17 cellular contexts compared by ENCODE assay signal in genomic region chr3:139541156-139541897, GRCh38. TPM values are rescaled to one million over a fixed set of nuclear protein-coding genes. Genes with fewer than 3 reads are reported as not detected.
A peak's percentile ranks its signal among the peaks of the same experiment; 100 is the strongest.
DNase-seq lines count a peak whose midpoint lies in the region; ATAC-seq, FAIRE-seq and TF ChIP-seq lines count a peak whose summit lies in the region.
"Had no signal": no experiment of that assay in that cellular context is flagged by ENCODE, and none has a peak within 500 bp of the region (broad histone marks: within the 10 kb centered on the region; RNA-seq: fewer than 3 reads in every experiment).

No MANE protein-coding gene starts in this region.

- H3K4me3 Mint-ChIP-seq in WTC11 (peak overlapping the region; percentile 78), T-cell (peak overlapping the region in 1 of 3 donors; percentile 54)
- H3K4me3 Mint-ChIP-seq: central memory CD8-positive, alpha-beta T cell had no signal

- peaks cover 10% of the 10 kb centered on the region for H3K9me3 Mint-ChIP-seq in WTC11
- H3K9me3 Mint-ChIP-seq in T-cell: no peaks in the 10 kb centered on the region
- H3K9me3 Mint-ChIP-seq: central memory CD8-positive, alpha-beta T cell had no signal

- no peak for TF ChIP-seq POLR2A in GM12892 (IDR thresholded peaks at IDR 0.05; ENCODE audit: low read depth, low read length)

- DNase-seq in NCI-H146 (lab: John Stamatoyannopoulos, UW) (peak; percentile 54), NCI-H146 treated with DMSO at 0.1 percent for 48 hours (lab: John Stamatoyannopoulos, UW; ENCODE audit: unreplicated experiment) (no peak), WTC11 (ENCODE audit: low spot score) (no peak), hypothalamus (lab: John Stamatoyannopoulos, UW) (peak in 38 of 51 donors; percentile 12 to 84 (median 47)), posterior cingulate gyrus (peak in 6 of 10 donors; percentile 36 to 94 (median 68)), GM12892 (ENCODE audit: insufficient read length) (no peak), T-cell (no peak), ureter (ENCODE audit: low spot score) (no peak)
- DNase-seq: activated CD8-positive, alpha-beta memory T cell treated with anti-CD3 and anti-CD28 coated beads for 24 hours; HCEC 1CT; Karpas-422; left cardiac atrium; NCI-H187; spleen had no signal

- CTCF ChIA-PET in WTC11 (lab: Charles Lee) (interaction anchor here (0.8 to 1.0 kb wide), 3 partner anchors 17 to 222 kb away, joined by 3 read pairs; no protein-coding TSS in a partner anchor), T-cell (lab: Charles Lee) (no interaction called here)

- FAIRE-seq in GM12892 (lab: Jason Lieb, UNC): no peak
- FAIRE-seq: A549 had no signal

- H3K36me3 Mint-ChIP-seq in WTC11 (peaks cover 4% of the 10 kb centered on the region; the same call in 1 of the 2 replicates), T-cell (no peaks in the 10 kb centered on the region)

- intact Hi-C loops in posterior cingulate gyrus (cut with DNase I): no loop called here

- POLR2A ChIA-PET in WTC11 (lab: Charles Lee): no interaction called here
- POLR2A ChIA-PET in T-cell (lab: Charles Lee): no interaction called here

- H3K4me1 Mint-ChIP-seq in WTC11: peaks cover 43% of the 10 kb centered on the region
- H3K4me1 Mint-ChIP-seq in T-cell: peaks cover 0 to 11% (median 9%) of the 10 kb centered on the region in 3 donors
- H3K4me1 Mint-ChIP-seq: central memory CD8-positive, alpha-beta T cell had no signal

- ATAC-seq in WTC11 (no peak), T-cell (replicated peaks in 1 of 4) (no peak)
- ATAC-seq: left cardiac atrium had no signal

- H3K27me3 Mint-ChIP-seq in WTC11 (ENCODE audit: low read depth) (peaks cover 37% of the 10 kb centered on the region), T-cell (peaks cover 52 to 53% of the 10 kb centered on the region in 2 donors)

- H3K27ac Mint-ChIP-seq in WTC11 (no peak overlapping the region), T-cell (no peak overlapping the region)

- TF ChIP-seq CTCF in WTC11 (IDR thresholded peaks at IDR 0.05): no peak

TF ChIP-seq in WTC11, 78 proteins besides CTCF, POLR2A, EP300 and RAD21:
- TF ChIP-seq ZNF396 (CRISPR knock-in tag; IDR thresholded peaks at IDR 0.05; ENCODE audit: borderline replicate concordance) (no peak), ZNF532 (CRISPR knock-in tag; IDR thresholded peaks at IDR 0.05; ENCODE audit: borderline replicate concordance) (no peak), ZNF232 (CRISPR knock-in tag; IDR thresholded peaks at IDR 0.05) (no peak), SMAD4 (CRISPR knock-in tag; IDR thresholded peaks at IDR 0.05) (no peak), E2F5 (CRISPR knock-in tag; IDR thresholded peaks at IDR 0.05) (no peak), FOXK1 (CRISPR knock-in tag; IDR thresholded peaks at IDR 0.05) (no peak), FOXP1 (CRISPR knock-in tag; IDR thresholded peaks at IDR 0.05; ENCODE audit: borderline replicate concordance) (no peak), FOXJ3 (CRISPR knock-in tag; IDR thresholded peaks at IDR 0.05; ENCODE audit: borderline replicate concordance) (no peak), CBFB (CRISPR knock-in tag; IDR thresholded peaks at IDR 0.05; ENCODE audit: low read depth) (no peak), GRHL2 (CRISPR knock-in tag; IDR thresholded peaks at IDR 0.05; ENCODE audit: insufficient replicate concordance, severe bottlenecking) (no peak), ZNF425 (CRISPR knock-in tag; conservative IDR thresholded peaks at IDR 0.05) (no peak), ZSCAN18 (CRISPR knock-in tag; IDR thresholded peaks at IDR 0.05) (no peak), NR2C2 (CRISPR knock-in tag; IDR thresholded peaks at IDR 0.05) (no peak), NFYB (CRISPR knock-in tag; conservative IDR thresholded peaks at IDR 0.05; ENCODE audit: low read depth) (no peak), ZNF138 (CRISPR knock-in tag; conservative IDR thresholded peaks at IDR 0.05) (no peak), NFATC4 (CRISPR knock-in tag; IDR thresholded peaks at IDR 0.05) (no peak), ZBTB43 (CRISPR knock-in tag; IDR thresholded peaks at IDR 0.05) (no peak)

RNA-seq across cellular contexts. Expression of gene RBP1, which starts 1.8 kb away (rescaled TPM):
- total RNA-seq in WTC11 (2021) (53.3 to 60.3 TPM (median 58.6 TPM) in 3 replicates), T-cell (1 to 10 TPM in 1 of 5 donors, under 1 TPM in 2, not detected in 2; 0.54 to 1.5 (median 0.59) TPM), ureter (33.0 TPM)
- 0.78 TPM for polyA plus RNA-seq in GM12892 (2012; ENCODE audit: missing spikeins)
- total RNA-seq: SK-MEL-5 had no signal

Comparison
In these comparisons a context has a peak if more than half of its experiments do, and no peak if none do; other contexts are left out.
1. DNase-seq: peak in NCI-H146 (single experiment), hypothalamus (38 of 51) and posterior cingulate gyrus (6 of 10); none in NCI-H146 treated with DMSO at 0.1 percent for 48 hours (single experiment), WTC11 (single experiment), GM12892 (single experiment), T-cell (0 of 34) and ureter (single experiment).
2. RNA of gene RBP1, which starts 1.8 kb away (total RNA-seq): 53.3 to 60.3 TPM in WTC11 and 33.0 TPM in ureter (single experiment); 0.54 to 1.5 TPM in T-cell; every median in the first group is over 10 times any median in the second.